In the genomic region with DNA sequence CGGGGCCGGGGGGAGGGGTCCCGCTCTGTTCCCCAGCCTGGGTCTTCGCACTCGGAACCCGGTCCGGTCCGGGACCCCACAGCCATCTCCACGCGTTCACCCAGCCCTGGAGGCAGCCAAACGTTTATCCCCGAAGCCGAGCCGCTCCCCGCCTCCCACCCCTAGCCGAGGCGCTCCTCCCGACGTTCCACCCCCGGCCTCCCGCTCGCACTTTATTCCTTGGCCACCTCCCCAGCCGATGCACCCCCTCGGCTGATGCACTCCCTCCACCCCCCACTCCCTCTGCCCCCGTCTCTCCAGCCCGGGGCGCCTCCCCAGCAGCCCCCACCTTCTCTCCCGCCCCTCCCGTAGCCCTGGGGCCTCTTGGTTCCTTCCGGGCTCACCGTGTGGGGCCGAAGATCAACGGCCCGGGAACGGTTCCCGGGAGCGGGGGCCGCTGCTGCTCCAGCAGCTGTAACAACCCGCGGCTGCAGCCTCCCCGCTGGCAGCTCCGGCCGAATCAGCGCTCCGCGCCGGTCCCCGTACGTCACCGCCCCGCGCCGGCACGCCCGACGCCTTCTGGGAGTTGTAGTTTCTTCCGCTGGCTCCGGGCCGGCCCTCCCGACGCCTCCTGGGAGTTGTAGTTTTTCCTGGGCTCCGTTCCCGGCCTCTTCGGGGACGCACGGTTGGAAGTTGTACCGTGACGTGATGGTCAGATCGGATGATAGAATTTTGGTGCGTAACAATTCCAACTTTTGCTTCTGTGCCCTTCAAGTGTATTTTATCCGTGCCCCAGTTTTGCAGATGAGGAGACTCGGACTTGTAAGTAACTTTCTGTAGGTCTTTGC, we compare ENCODE assay signal across 1 cellular context.
TF ChIP-seq lines count a peak whose summit lies in the region.

A gene with protein sequence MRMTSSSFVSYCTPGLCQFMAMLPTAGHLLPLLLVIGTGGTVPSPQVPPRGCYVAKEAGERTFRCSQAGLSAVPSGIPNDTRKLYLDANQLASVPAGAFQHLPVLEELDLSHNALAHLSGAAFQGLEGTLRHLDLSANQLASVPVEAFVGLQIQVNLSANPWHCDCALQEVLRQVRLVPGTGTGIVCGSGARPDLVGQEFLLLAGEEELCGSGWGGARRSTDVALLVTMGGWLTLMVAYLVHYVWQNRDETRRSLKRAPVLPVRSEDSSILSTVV (plus strand): TSS at position 632 of the 827 bp plus-strand sequence. CDS start 13,792 bp downstream, outside the sequence.
A gene with protein sequence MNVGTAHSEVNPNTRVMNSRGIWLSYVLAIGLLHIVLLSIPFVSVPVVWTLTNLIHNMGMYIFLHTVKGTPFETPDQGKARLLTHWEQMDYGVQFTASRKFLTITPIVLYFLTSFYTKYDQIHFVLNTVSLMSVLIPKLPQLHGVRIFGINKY (minus strand): TSS at position 501 of the 827 bp plus-strand sequence. CDS start 3,398 bp downstream, outside the sequence.

TF ChIP-seq in K562, 482 proteins besides CTCF, POLR2A, EP300 and RAD21 (continued from another document and continues in another):
- TF ChIP-seq, protein P1, sequence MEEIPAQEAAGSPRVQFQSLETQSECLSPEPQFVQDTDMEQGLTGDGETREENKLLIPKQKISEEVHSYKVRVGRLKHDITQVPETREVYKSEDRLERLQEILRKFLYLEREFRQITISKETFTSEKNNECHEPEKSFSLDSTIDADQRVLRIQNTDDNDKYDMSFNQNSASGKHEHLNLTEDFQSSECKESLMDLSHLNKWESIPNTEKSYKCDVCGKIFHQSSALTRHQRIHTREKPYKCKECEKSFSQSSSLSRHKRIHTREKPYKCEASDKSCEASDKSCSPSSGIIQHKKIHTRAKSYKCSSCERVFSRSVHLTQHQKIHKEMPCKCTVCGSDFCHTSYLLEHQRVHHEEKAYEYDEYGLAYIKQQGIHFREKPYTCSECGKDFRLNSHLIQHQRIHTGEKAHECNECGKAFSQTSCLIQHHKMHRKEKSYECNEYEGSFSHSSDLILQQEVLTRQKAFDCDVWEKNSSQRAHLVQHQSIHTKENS (CRISPR knock-in tag; IDR thresholded peaks at IDR 0.05): no peak
- TF ChIP-seq SMARCC2 (IDR thresholded peaks at IDR 0.05; ENCODE audit: low read depth): no peak
- no peak for TF ChIP-seq PTRF (tag; IDR thresholded peaks at IDR 0.05)
- no peak for TF ChIP-seq ZNF584 (CRISPR knock-in tag; IDR thresholded peaks at IDR 0.05; ENCODE audit: low read depth)
- TF ChIP-seq FOXM1 (IDR thresholded peaks at IDR 0.05; ENCODE audit: low read depth): no peak
- TF ChIP-seq FOXM1 (CRISPR knock-in tag; IDR thresholded peaks at IDR 0.05; ENCODE audit: low read depth): no peak
- TF ChIP-seq, protein P2, sequence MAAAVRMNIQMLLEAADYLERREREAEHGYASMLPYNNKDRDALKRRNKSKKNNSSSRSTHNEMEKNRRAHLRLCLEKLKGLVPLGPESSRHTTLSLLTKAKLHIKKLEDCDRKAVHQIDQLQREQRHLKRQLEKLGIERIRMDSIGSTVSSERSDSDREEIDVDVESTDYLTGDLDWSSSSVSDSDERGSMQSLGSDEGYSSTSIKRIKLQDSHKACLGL (CRISPR knock-in tag; IDR thresholded peaks at IDR 0.05; ENCODE audit: borderline replicate concordance, poor library complexity, severe bottlenecking): no peak
- TF ChIP-seq KLF13 (tag; IDR thresholded peaks at IDR 0.05; ENCODE audit: borderline replicate concordance, low read depth): 0 out of 2 replicates have a peak, but pooled peaks have one; percentile 19
- no peak; a peak in 1 of 3 replicates for TF ChIP-seq CBX3 (IDR thresholded peaks at IDR 0.05; ENCODE audit: borderline replicate concordance in 1 of 2, low read length in 2 of 2)
- TF ChIP-seq TCFL5 (CRISPR knock-in tag; conservative IDR thresholded peaks at IDR 0.05): no peak
- TF ChIP-seq, protein P3, sequence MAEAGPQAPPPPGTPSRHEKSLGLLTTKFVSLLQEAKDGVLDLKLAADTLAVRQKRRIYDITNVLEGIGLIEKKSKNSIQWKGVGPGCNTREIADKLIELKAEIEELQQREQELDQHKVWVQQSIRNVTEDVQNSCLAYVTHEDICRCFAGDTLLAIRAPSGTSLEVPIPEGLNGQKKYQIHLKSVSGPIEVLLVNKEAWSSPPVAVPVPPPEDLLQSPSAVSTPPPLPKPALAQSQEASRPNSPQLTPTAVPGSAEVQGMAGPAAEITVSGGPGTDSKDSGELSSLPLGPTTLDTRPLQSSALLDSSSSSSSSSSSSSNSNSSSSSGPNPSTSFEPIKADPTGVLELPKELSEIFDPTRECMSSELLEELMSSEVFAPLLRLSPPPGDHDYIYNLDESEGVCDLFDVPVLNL (CRISPR knock-in tag; IDR thresholded peaks at IDR 0.05; ENCODE audit: low read depth): no peak
- no peak for TF ChIP-seq TSC22D4 (tag; IDR thresholded peaks at IDR 0.05)
- TF ChIP-seq EGR1 (conservative IDR thresholded peaks at IDR 0.05): no peak; the same call in none of the 2 replicates
- TF ChIP-seq, protein P4, sequence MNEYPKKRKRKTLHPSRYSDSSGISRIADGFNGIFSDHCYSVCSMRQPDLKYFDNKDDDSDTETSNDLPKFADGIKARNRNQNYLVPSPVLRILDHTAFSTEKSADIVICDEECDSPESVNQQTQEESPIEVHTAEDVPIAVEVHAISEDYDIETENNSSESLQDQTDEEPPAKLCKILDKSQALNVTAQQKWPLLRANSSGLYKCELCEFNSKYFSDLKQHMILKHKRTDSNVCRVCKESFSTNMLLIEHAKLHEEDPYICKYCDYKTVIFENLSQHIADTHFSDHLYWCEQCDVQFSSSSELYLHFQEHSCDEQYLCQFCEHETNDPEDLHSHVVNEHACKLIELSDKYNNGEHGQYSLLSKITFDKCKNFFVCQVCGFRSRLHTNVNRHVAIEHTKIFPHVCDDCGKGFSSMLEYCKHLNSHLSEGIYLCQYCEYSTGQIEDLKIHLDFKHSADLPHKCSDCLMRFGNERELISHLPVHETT (CRISPR knock-in tag; conservative IDR thresholded peaks at IDR 0.05 in 1 of 2, IDR thresholded peaks at IDR 0.05 in 1 of 2): peak in 1 of 2 experiments; percentile 95; a peak in 2 of 4 replicates
- no peak for TF ChIP-seq EWSR1 (IDR thresholded peaks at IDR 0.05; ENCODE audit: borderline replicate concordance, low read depth, partially characterized antibody)
- no peak for TF ChIP-seq TARDBP (IDR thresholded peaks at IDR 0.05)
- TF ChIP-seq SMARCA4 (IDR thresholded peaks at IDR 0.05): no peak
- peak; percentile 62 for TF ChIP-seq NFIC (IDR thresholded peaks at IDR 0.05)
- TF ChIP-seq RBM14 (IDR thresholded peaks at IDR 0.05; ENCODE audit: borderline replicate concordance, insufficient read depth, low read depth, low read length): no peak
- TF ChIP-seq EZH2 (IDR thresholded peaks at IDR 0.05; ENCODE audit: borderline replicate concordance, low read depth, low read length): no peak
- no peak for TF ChIP-seq ERF (CRISPR knock-in tag; IDR thresholded peaks at IDR 0.05)
- peak; percentile 43; the same call in 1 of the 2 replicates for TF ChIP-seq ETV5 (CRISPR knock-in tag; IDR thresholded peaks at IDR 0.05; ENCODE audit: low read depth)
- TF ChIP-seq HDAC1 (IDR thresholded peaks at IDR 0.05): peak in 1 of 2 experiments; percentile 64; a peak in 2 of 4 replicates
- no peak for TF ChIP-seq CBX8 (IDR thresholded peaks at IDR 0.05; ENCODE audit: borderline replicate concordance, extremely low read depth, low read depth, low read length, poor library complexity, severe bottlenecking)
- TF ChIP-seq, protein P5, sequence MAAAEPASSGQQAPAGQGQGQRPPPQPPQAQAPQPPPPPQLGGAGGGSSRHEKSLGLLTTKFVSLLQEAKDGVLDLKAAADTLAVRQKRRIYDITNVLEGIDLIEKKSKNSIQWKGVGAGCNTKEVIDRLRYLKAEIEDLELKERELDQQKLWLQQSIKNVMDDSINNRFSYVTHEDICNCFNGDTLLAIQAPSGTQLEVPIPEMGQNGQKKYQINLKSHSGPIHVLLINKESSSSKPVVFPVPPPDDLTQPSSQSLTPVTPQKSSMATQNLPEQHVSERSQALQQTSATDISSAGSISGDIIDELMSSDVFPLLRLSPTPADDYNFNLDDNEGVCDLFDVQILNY (CRISPR knock-in tag; IDR thresholded peaks at IDR 0.05): no peak
- no peak for TF ChIP-seq NFE2L1 (tag; IDR thresholded peaks at IDR 0.05; ENCODE audit: borderline replicate concordance, low read depth)
- TF ChIP-seq FOSL1 (tag; conservative IDR thresholded peaks at IDR 0.05): peak; percentile 28; the same call in 1 of the 2 replicates
- 0 out of 2 replicates have a peak, but pooled peaks have one; percentile 43 for TF ChIP-seq ZNF668 (CRISPR knock-in tag; IDR thresholded peaks at IDR 0.05)
- no peak for TF ChIP-seq ZBTB8A (IDR thresholded peaks at IDR 0.05; ENCODE audit: partially characterized antibody)
- no peak for TF ChIP-seq ETV6 (IDR thresholded peaks at IDR 0.05; ENCODE audit: borderline replicate concordance in 1 of 2, low read depth in 2 of 2, low read length in 1 of 2)
- no peak for TF ChIP-seq ETV6 (CRISPR knock-in tag; IDR thresholded peaks at IDR 0.05; ENCODE audit: borderline replicate concordance)
- TF ChIP-seq, protein P6, sequence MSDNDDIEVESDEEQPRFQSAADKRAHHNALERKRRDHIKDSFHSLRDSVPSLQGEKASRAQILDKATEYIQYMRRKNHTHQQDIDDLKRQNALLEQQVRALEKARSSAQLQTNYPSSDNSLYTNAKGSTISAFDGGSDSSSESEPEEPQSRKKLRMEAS (CRISPR knock-in tag; IDR thresholded peaks at IDR 0.05): no peak
- TF ChIP-seq ZNF57 (CRISPR knock-in tag; IDR thresholded peaks at IDR 0.05): no peak
- no peak for TF ChIP-seq SETDB1 (IDR thresholded peaks at IDR 0.05; ENCODE audit: low read length)
- TF ChIP-seq, protein P7, sequence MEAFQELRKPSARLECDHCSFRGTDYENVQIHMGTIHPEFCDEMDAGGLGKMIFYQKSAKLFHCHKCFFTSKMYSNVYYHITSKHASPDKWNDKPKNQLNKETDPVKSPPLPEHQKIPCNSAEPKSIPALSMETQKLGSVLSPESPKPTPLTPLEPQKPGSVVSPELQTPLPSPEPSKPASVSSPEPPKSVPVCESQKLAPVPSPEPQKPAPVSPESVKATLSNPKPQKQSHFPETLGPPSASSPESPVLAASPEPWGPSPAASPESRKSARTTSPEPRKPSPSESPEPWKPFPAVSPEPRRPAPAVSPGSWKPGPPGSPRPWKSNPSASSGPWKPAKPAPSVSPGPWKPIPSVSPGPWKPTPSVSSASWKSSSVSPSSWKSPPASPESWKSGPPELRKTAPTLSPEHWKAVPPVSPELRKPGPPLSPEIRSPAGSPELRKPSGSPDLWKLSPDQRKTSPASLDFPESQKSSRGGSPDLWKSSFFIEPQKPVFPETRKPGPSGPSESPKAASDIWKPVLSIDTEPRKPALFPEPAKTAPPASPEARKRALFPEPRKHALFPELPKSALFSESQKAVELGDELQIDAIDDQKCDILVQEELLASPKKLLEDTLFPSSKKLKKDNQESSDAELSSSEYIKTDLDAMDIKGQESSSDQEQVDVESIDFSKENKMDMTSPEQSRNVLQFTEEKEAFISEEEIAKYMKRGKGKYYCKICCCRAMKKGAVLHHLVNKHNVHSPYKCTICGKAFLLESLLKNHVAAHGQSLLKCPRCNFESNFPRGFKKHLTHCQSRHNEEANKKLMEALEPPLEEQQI (IDR thresholded peaks at IDR 0.05): no peak
- no peak for TF ChIP-seq ZNF79 (CRISPR knock-in tag; IDR thresholded peaks at IDR 0.05; ENCODE audit: low read depth)
- peak; percentile 87; the same call in 1 of the 2 replicates for TF ChIP-seq DMBX1 (CRISPR knock-in tag; IDR thresholded peaks at IDR 0.05; ENCODE audit: borderline replicate concordance)
- TF ChIP-seq ATF7 (IDR thresholded peaks at IDR 0.05): peak; percentile 90
- TF ChIP-seq NFIX (CRISPR knock-in tag; IDR thresholded peaks at IDR 0.05; ENCODE audit: low read depth): no peak
- TF ChIP-seq, protein P8, sequence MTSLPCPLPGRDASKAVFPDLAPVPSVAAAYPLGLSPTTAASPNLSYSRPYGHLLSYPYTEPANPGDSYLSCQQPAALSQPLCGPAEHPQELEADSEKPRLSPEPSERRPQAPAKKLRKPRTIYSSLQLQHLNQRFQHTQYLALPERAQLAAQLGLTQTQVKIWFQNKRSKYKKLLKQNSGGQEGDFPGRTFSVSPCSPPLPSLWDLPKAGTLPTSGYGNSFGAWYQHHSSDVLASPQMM (CRISPR knock-in tag; IDR thresholded peaks at IDR 0.05): no peak
- no peak for TF ChIP-seq ZNF830 (CRISPR knock-in tag; IDR thresholded peaks at IDR 0.05)
- TF ChIP-seq BRCA1 (IDR thresholded peaks at IDR 0.05): no peak
- TF ChIP-seq BRCA1 (CRISPR knock-in tag; IDR thresholded peaks at IDR 0.05): no peak
- TF ChIP-seq, protein P9, sequence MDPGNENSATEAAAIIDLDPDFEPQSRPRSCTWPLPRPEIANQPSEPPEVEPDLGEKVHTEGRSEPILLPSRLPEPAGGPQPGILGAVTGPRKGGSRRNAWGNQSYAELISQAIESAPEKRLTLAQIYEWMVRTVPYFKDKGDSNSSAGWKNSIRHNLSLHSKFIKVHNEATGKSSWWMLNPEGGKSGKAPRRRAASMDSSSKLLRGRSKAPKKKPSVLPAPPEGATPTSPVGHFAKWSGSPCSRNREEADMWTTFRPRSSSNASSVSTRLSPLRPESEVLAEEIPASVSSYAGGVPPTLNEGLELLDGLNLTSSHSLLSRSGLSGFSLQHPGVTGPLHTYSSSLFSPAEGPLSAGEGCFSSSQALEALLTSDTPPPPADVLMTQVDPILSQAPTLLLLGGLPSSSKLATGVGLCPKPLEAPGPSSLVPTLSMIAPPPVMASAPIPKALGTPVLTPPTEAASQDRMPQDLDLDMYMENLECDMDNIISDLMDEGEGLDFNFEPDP (CRISPR knock-in tag; IDR thresholded peaks at IDR 0.05): no peak
- no peak for TF ChIP-seq SRSF3 (IDR thresholded peaks at IDR 0.05; ENCODE audit: insufficient read depth, low read length)
- peak; percentile 48 for TF ChIP-seq C11orf30 (IDR thresholded peaks at IDR 0.05; ENCODE audit: low read depth)
- TF ChIP-seq CHD1 (IDR thresholded peaks at IDR 0.05; ENCODE audit: low read length): no peak
- no peak for TF ChIP-seq NELFE (IDR thresholded peaks at IDR 0.05; ENCODE audit: insufficient read depth, insufficient read length)
- no peak for TF ChIP-seq TAF15 (IDR thresholded peaks at IDR 0.05; ENCODE audit: low read depth, low read length)
- no peak for TF ChIP-seq SNIP1 (IDR thresholded peaks at IDR 0.05; ENCODE audit: low read depth)
- TF ChIP-seq CSDE1 (IDR thresholded peaks at IDR 0.05): peak in 1 of 2 experiments; percentile 81; a peak in 2 of 4 replicates
